ENCODE assay signal across 8 cellular contexts in the genomic region with DNA sequence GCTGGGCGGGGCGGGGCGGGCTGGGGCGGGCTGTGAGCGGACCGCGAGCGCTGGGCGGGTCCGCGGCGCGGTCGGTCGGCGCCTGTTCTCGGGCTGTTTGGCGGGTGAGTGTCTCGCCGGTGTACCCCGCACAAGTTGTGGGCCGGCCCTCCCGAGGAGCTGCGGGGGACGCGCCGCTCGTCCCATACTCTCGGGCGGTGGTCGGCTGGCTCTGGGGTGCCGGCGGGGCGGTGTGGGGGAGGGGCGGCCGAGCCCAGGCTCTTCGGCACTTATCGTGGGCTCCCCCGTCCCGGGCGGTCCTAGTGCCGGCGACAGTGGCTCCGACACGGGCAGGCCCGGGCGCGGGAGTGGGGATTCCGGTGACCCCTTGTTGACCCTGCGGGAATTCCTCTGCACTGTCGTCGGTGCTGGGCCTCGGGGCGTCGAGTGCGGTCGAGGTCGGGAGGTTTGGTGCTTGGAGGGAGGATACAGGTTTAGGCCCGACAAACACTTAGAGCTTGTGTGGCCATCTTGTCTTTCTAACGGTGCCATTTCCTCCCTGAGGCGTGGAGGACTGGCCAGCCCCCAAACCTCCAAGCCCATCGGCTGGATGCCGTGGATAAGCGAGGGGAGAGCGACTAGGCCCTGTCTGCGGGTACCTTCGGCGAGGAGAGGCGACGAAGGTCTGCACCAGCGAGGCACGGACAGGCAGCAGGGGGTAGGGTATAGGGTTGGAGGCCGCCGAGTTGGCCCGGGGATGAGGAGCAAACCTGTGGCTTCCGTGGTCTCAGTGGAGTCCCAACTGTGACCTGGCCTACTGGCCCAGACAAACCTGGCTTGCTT. TPM values are rescaled to one million over a fixed set of nuclear protein-coding genes. Genes with fewer than 3 reads are reported as not detected.
A peak's percentile ranks its signal among the peaks of the same experiment; 100 is the strongest.
DNase-seq lines count a peak whose midpoint lies in the region; ATAC-seq and TF ChIP-seq lines count a peak whose summit lies in the region.

A gene (plus strand): TSS at position 47 of the 822 bp plus-strand sequence. CDS start 8,308 bp downstream, outside the sequence.

- H3K27me3 Mint-ChIP-seq in activated T-helper 2 cell treated with anti-CD3 and anti-CD28 coated beads, Interferon-gamma antibody, Interleukin-2, Interleukin-4, amounts not matched to agents 10 μg/mL and 5 μg/mL and 100 μg/mL, durations not matched to agents 14 hours and 24 hours and 36 hours (ENCODE audit: low read depth) = no peaks in the 10 kb centered on the region

- POLR2A ChIA-PET in AG04450 (lab: Yijun Ruan, JAX) = interaction anchor here (0.6 to 1.4 kb wide), 5 partner anchors 8 to 371 kb away, joined by 3 to 5 read pairs (median 3); a partner anchor contains a TSS

- H3K9me3 ChIP-seq in AG04450 (ENCODE audit: control insufficient read depth, insufficient read depth, low read length) = peaks cover 4% of the 10 kb centered on the region; the same call in 1 of the 2 replicates
- H3K9me3 ChIP-seq in OCI-LY3 (ENCODE audit: insufficient read depth, low read length) = no peaks in the 10 kb centered on the region
- H3K9me3 ChIP-seq in osteoblast (ENCODE audit: low read depth, low read length) = no peaks in the 10 kb centered on the region
- H3K9me3 ChIP-seq in upper lobe of right lung = no peaks in the 10 kb centered on the region

- H3K79me2 ChIP-seq in OCI-LY3 (ENCODE audit: low read length) = peaks cover 96% of the 10 kb centered on the region
- peaks cover 96% of the 10 kb centered on the region for H3K79me2 ChIP-seq in osteoblast (ENCODE audit: insufficient read depth, low read length)

- peak within 1 kb of the TSS; percentile 96 for H3K4me3 ChIP-seq in AG04450 (ENCODE audit: low read depth, low read length)
- H3K4me3 ChIP-seq in OCI-LY3 (ENCODE audit: low read length) = peak within 1 kb of the TSS; percentile 100
- H3K4me3 ChIP-seq in osteoblast (ENCODE audit: insufficient read depth, low read length) = peak within 1 kb of the TSS; percentile 97
- H3K4me3 ChIP-seq in upper lobe of right lung = peak within 1 kb of the TSS; percentile 84

- peak within 1 kb of the TSS; percentile 94 for H3K4me3 Mint-ChIP-seq in activated T-helper 2 cell treated with anti-CD3 and anti-CD28 coated beads, Interferon-gamma antibody, Interleukin-2, Interleukin-4, amounts not matched to agents 10 μg/mL and 5 μg/mL and 100 μg/mL, durations not matched to agents 14 hours and 24 hours and 36 hours (ENCODE audit: low read depth)

- peak within 1 kb of the TSS; percentile 100 for H3K9ac ChIP-seq in OCI-LY3 (ENCODE audit: low read length)

- H2AFZ ChIP-seq in OCI-LY3 (ENCODE audit: low read depth, low read length) (peak within 1 kb of the TSS; percentile 95; the same call in 1 of the 2 replicates), osteoblast (ENCODE audit: low read length) (peak within 1 kb of the TSS; percentile 96)

- CTCF ChIA-PET in AG04450 (lab: Charles Lee) = interaction anchor here (1.0 kb wide), 2 partner anchors 14 to 48 kb away, joined by 3 read pairs; no protein-coding TSS in a partner anchor

- H3K4me2 ChIP-seq in OCI-LY3 (ENCODE audit: low read length) = peak within 1 kb of the TSS; percentile 98
- H3K4me2 ChIP-seq in osteoblast (ENCODE audit: insufficient read depth, low read length) = peak within 1 kb of the TSS; percentile 93

- H3K27ac ChIP-seq in AG04450 (ENCODE audit: low read depth, low read length) = peak within 1 kb of the TSS; percentile 98
- H3K27ac ChIP-seq in OCI-LY3 (ENCODE audit: low read length) = peak within 1 kb of the TSS; percentile 97
- peak within 1 kb of the TSS; percentile 94 for H3K27ac ChIP-seq in foreskin keratinocyte
- H3K27ac ChIP-seq in osteoblast (ENCODE audit: low read depth, low read length) = peak within 1 kb of the TSS; percentile 98
- peak within 1 kb of the TSS; percentile 99 for H3K27ac ChIP-seq in upper lobe of right lung

- intact Hi-C loops in activated T-helper 2 cell treated with anti-CD3 and anti-CD28 coated beads, Interferon-gamma antibody, Interleukin-2, Interleukin-4, amounts not matched to agents 10 μg/mL and 5 μg/mL and 100 μg/mL, durations not matched to agents 14 hours and 24 hours and 36 hours (cut with micrococcal nuclease) = loop anchor here (1.0 to 10.0 kb wide), 7 partner anchors 40 to 1291 kb away; a partner anchor contains a TSS
- intact Hi-C loops in upper lobe of right lung (cut with DNase I) = no loop called here

- peaks cover 52% of the 10 kb centered on the region for H3K36me3 Mint-ChIP-seq in activated T-helper 2 cell treated with anti-CD3 and anti-CD28 coated beads, Interferon-gamma antibody, Interleukin-2, Interleukin-4, amounts not matched to agents 10 μg/mL and 5 μg/mL and 100 μg/mL, durations not matched to agents 14 hours and 24 hours and 36 hours (ENCODE audit: low read depth)

- peaks cover 58% of the 10 kb centered on the region for H3K4me1 Mint-ChIP-seq in activated T-helper 2 cell treated with anti-CD3 and anti-CD28 coated beads, Interferon-gamma antibody, Interleukin-2, Interleukin-4, amounts not matched to agents 10 μg/mL and 5 μg/mL and 100 μg/mL, durations not matched to agents 14 hours and 24 hours and 36 hours (ENCODE audit: low read depth)

- no peak for DNase-seq in AG04450 (ENCODE audit: low read depth, low spot score)
- peak; percentile 77 for DNase-seq in activated T-helper 2 cell treated with anti-CD3 and anti-CD28 coated beads, Interferon-gamma antibody, Interleukin-2, Interleukin-4, amounts not matched to agents 10 μg/mL and 5 μg/mL and 100 μg/mL, durations not matched to agents 14 hours and 24 hours and 36 hours (ENCODE audit: low spot score)
- peak; percentile 42 to 70 for DNase-seq in foreskin keratinocyte
- no peak for DNase-seq in osteoblast (ENCODE audit: insufficient read length, low spot score, missing footprints)
- DNase-seq in upper lobe of right lung = peak; percentile 93

- peak; percentile 27 for ATAC-seq in GM18870 (IDR thresholded peaks at IDR 0.05; ENCODE audit: unreplicated experiment)
- ATAC-seq in HG03103 (IDR thresholded peaks at IDR 0.05; ENCODE audit: low read depth, unreplicated experiment) = peak; percentile 26
- peak; percentile 54 for ATAC-seq in foreskin keratinocyte
- ATAC-seq in upper lobe of right lung = peak; percentile 65

- no peaks in the 10 kb centered on the region for H3K9me3 Mint-ChIP-seq in activated T-helper 2 cell treated with anti-CD3 and anti-CD28 coated beads, Interferon-gamma antibody, Interleukin-2, Interleukin-4, amounts not matched to agents 10 μg/mL and 5 μg/mL and 100 μg/mL, durations not matched to agents 14 hours and 24 hours and 36 hours

- H4K20me1 ChIP-seq in OCI-LY3 (ENCODE audit: insufficient read depth, low read length) (peaks cover 64% of the 10 kb centered on the region), osteoblast (ENCODE audit: insufficient read depth, low read length) (peaks cover 63% of the 10 kb centered on the region)

- no peak for TF ChIP-seq CTCF in AG04450 (IDR thresholded peaks at IDR 0.05; ENCODE audit: low read depth, low read length)
- no peak for TF ChIP-seq CTCF in OCI-LY3 (IDR thresholded peaks at IDR 0.05; ENCODE audit: low read depth, low read length)
- no peak for TF ChIP-seq CTCF in foreskin keratinocyte (conservative IDR thresholded peaks at IDR 0.05)
- no peak for TF ChIP-seq CTCF in osteoblast (IDR thresholded peaks at IDR 0.05; ENCODE audit: extremely low read depth, low read depth, low read length)
- TF ChIP-seq CTCF in upper lobe of right lung (IDR thresholded peaks at IDR 0.05) = no peak

- H3K36me3 ChIP-seq in OCI-LY3 (replicated peaks; ENCODE audit: low read depth, low read length) (peaks cover 11% of the 10 kb centered on the region), osteoblast (ENCODE audit: insufficient read depth, low read length) (peaks cover 6% of the 10 kb centered on the region), upper lobe of right lung (no peaks in the 10 kb centered on the region)

- peaks cover 41% of the 10 kb centered on the region for H3K4me1 ChIP-seq in OCI-LY3 (ENCODE audit: low read length)
- H3K4me1 ChIP-seq in foreskin keratinocyte = peaks cover 29% of the 10 kb centered on the region
- peaks cover 45% of the 10 kb centered on the region for H3K4me1 ChIP-seq in osteoblast (ENCODE audit: insufficient read depth, low read length)
- H3K4me1 ChIP-seq in upper lobe of right lung = peaks cover 56% of the 10 kb centered on the region

- H3K27me3 ChIP-seq in AG04450 (ENCODE audit: control insufficient read depth, insufficient read depth, low read length) (no peaks in the 10 kb centered on the region), OCI-LY3 (ENCODE audit: low read depth, low read length) (no peaks in the 10 kb centered on the region), foreskin keratinocyte (no peaks in the 10 kb centered on the region), osteoblast (ENCODE audit: insufficient read depth, low read length) (no peaks in the 10 kb centered on the region), upper lobe of right lung (no peaks in the 10 kb centered on the region)

- H3K27ac Mint-ChIP-seq in activated T-helper 2 cell treated with anti-CD3 and anti-CD28 coated beads, Interferon-gamma antibody, Interleukin-2, Interleukin-4, amounts not matched to agents 10 μg/mL and 5 μg/mL and 100 μg/mL, durations not matched to agents 14 hours and 24 hours and 36 hours = peak within 1 kb of the TSS; percentile 100

RNA-seq across cellular contexts. Expression of the gene that starts here (rescaled TPM):
- polyA plus RNA-seq in AG04450 (2011; rRNA removed) (788 and 1,080 TPM in 2 replicates), foreskin keratinocyte (110 and 131 TPM in 2 replicates)
- 366 and 582 TPM in 2 replicates for polyA minus RNA-seq in AG04450 (2011; rRNA and poly(A)+ RNA removed)
- total RNA-seq in activated T-helper 2 cell treated with anti-CD3 and anti-CD28 coated beads, Interferon-gamma antibody, Interleukin-2, Interleukin-4, amounts not matched to agents 10 μg/mL and 5 μg/mL and 100 μg/mL, durations not matched to agents 14 hours and 24 hours and 36 hours = 231 TPM in 2 replicates
- total RNA-seq in foreskin keratinocyte (257 and 274 TPM in 2 replicates), osteoblast (394 and 418 TPM in 2 replicates), upper lobe of right lung (264 TPM)

Comparison
In these comparisons a context has a peak if more than half of its experiments do, and no peak if none do; other contexts are left out.
1. DNase-seq: peak in activated T-helper 2 cell treated with anti-CD3 and anti-CD28 coated beads, Interferon-gamma antibody, Interleukin-2, Interleukin-4, amounts not matched to agents 10 μg/mL and 5 μg/mL and 100 μg/mL, durations not matched to agents 14 hours and 24 hours and 36 hours (single experiment), foreskin keratinocyte (2 of 2) and upper lobe of right lung (single experiment); none in AG04450 (single experiment) and osteoblast (single experiment).
2. Peak in every context shown above with its lines, with median percentiles within 50 percentile points of each other: H3K27ac ChIP-seq, H3K4me3 ChIP-seq and ATAC-seq.